1 cellular context compared by ENCODE assay signal in the genomic region with DNA sequence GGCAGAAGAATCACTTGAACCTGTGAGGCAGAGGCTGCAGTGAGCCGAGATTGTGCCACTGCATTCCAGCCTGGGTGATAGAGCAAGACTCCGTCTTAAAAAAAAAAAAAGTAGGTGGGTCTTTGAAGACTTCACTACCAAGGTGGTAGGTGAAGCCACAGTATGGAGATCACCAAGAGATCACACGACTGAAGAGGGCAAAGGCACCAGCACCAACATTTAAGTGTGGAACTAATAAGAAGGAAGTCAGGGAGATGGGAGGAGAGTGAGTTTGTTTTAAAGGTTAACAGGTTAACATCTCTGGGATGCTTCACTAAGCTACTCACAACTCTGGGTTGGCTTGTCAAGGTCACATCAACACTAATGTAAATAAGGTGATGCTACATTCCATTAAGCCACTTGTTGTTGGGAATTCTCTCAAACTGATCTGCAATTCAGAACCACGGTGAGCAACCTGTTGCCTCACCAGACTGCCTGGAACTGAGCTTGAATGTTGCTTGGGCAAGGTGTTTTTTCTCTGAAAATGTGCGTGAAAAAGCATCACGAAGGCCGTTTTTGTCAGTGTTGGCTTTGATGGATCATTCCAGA.
TF ChIP-seq lines count a peak whose summit lies in the region.

No MANE protein-coding gene starts in this region.

TF ChIP-seq in endothelial cell of umbilical vein, 7 proteins besides CTCF, POLR2A, EP300 and RAD21 (continued from another document):
- TF ChIP-seq GATA2 (IDR thresholded peaks at IDR 0.05; ENCODE audit: insufficient read depth, insufficient read length, low read depth, low read length) = no peak
- no peak for TF ChIP-seq FOS (IDR thresholded peaks at IDR 0.05; ENCODE audit: borderline replicate concordance, insufficient read depth, low read length)
- TF ChIP-seq JUN (IDR thresholded peaks at IDR 0.05; ENCODE audit: borderline replicate concordance, insufficient read depth, insufficient read length, low read depth) = no peak
- TF ChIP-seq, protein P1, sequence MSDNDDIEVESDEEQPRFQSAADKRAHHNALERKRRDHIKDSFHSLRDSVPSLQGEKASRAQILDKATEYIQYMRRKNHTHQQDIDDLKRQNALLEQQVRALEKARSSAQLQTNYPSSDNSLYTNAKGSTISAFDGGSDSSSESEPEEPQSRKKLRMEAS (IDR thresholded peaks at IDR 0.05; ENCODE audit: insufficient read depth, insufficient read length) = no peak
- TF ChIP-seq POLR2AphosphoS5 (IDR thresholded peaks at IDR 0.05; ENCODE audit: insufficient read depth, low read depth, low read length) = no peak
